In the genomic region with DNA sequence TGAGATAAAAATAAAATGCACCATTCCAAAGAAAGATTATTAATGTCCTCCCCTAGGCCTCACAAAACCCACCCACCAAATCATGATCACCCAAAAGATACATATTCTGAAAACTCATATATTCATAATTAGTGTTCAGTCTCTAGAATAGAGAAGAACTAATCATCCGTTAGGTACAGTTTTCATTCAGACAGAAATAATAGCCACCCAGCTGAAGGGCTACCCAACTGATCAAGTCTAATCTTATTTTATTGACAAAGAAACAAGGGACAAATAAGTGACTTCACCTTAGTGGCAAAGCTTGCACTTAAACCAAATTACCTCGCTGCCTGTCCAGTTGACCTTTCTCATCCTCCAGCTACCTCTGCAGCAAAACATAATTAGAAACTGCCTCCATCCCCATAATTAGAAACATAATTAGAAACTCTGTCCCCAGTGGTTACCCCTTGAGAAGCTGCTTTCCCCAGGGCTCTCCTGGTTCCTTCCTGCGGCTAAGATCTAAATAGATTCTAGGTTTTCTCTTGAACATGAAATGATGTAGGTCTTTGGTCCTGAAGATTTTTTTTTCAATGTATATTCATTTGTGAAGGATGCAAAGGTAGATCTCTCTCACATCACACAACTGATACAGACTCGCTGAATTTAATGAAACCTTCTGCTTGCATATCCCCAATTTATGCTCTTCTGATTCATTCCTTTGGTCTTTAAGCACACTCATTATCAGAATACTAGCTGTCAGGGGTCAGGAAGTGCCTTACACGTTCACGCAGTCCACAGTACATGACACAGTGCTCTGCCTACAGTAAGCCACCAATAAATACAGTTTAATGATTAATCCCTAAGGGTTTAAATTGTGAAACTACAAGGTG, we compare ENCODE assay signal across 12 cellular contexts.
DNase-seq lines count a peak whose midpoint lies in the region; ATAC-seq and TF ChIP-seq lines count a peak whose summit lies in the region.
"Had no signal": no experiment of that assay in that cellular context is flagged by ENCODE, and none has a peak within 500 bp of the region (broad histone marks: within the 10 kb centered on the region; RNA-seq: fewer than 3 reads in every experiment).

No MANE protein-coding gene starts in this region.

- peak overlapping the region; percentile 85 for H3K27ac Mint-ChIP-seq in activated naive CD8-positive, alpha-beta T cell treated with anti-CD3 and anti-CD28 coated beads, Interleukin-2, amount 50 U/mL, for 24 hours

- H3K4me1 Mint-ChIP-seq in activated naive CD8-positive, alpha-beta T cell treated with anti-CD3 and anti-CD28 coated beads, Interleukin-2, amount 50 U/mL, for 24 hours: peaks cover 16% of the 10 kb centered on the region
- H3K4me1 Mint-ChIP-seq: neural crest cell had no signal

- H3K9me3 Mint-ChIP-seq in activated naive CD8-positive, alpha-beta T cell treated with anti-CD3 and anti-CD28 coated beads, Interleukin-2, amount 50 U/mL, for 24 hours: no peaks in the 10 kb centered on the region
- H3K9me3 Mint-ChIP-seq: neural crest cell had no signal

- peak; percentile 14 for DNase-seq in GM13977 (ENCODE audit: low spot score)
- no peak for DNase-seq in activated naive CD8-positive, alpha-beta T cell treated with anti-CD3 and anti-CD28 coated beads, Interleukin-2, amount 50 U/mL, for 24 hours
- DNase-seq in NCI-H82 (lab: John Stamatoyannopoulos, UW): no peak
- no peak for DNase-seq in NCI-H510A treated with DMSO at 0.1 percent for 48 hours (lab: John Stamatoyannopoulos, UW)
- no peak for DNase-seq in SHP77 treated with DMSO at 0.1 percent for 48 hours (lab: John Stamatoyannopoulos, UW)
- DNase-seq in NCI-H2227 (lab: John Stamatoyannopoulos, UW; ENCODE audit: unreplicated experiment): no peak
- DNase-seq: amniotic stem cell, MV-4-11 had no signal

- no peak for TF ChIP-seq CTCF in GM13977 (IDR thresholded peaks at IDR 0.05; ENCODE audit: extremely low read depth, insufficient read depth, missing control alignments)

- peak overlapping the region; percentile 27 for H3K4me3 Mint-ChIP-seq in activated naive CD8-positive, alpha-beta T cell treated with anti-CD3 and anti-CD28 coated beads, Interleukin-2, amount 50 U/mL, for 24 hours
- H3K4me3 Mint-ChIP-seq: neural crest cell had no signal

- ATAC-seq in GM19455 (IDR thresholded peaks at IDR 0.05; ENCODE audit: unreplicated experiment) (peak; percentile 84), HG03095 (IDR thresholded peaks at IDR 0.05; ENCODE audit: unreplicated experiment) (peak; percentile 70)
- ATAC-seq in activated naive CD8-positive, alpha-beta T cell treated with anti-CD3 and anti-CD28 coated beads, Interleukin-2, amount 50 U/mL, for 24 hours: peak; percentile 95
- ATAC-seq: gastroesophageal sphincter had no signal

- in situ Hi-C loops in GM13977 (cut with MboI; ENCODE audit: low pct_unique_long_range_greater_than_20kb, low sequenced_read_pairs, unreplicated experiment): loop anchor here (25.0 kb wide), 1 partner anchor 429 kb away; no protein-coding TSS in a partner anchor

- H3K27me3 Mint-ChIP-seq in activated naive CD8-positive, alpha-beta T cell treated with anti-CD3 and anti-CD28 coated beads, Interleukin-2, amount 50 U/mL, for 24 hours: no peaks in the 10 kb centered on the region

- H3K36me3 Mint-ChIP-seq in activated naive CD8-positive, alpha-beta T cell treated with anti-CD3 and anti-CD28 coated beads, Interleukin-2, amount 50 U/mL, for 24 hours (ENCODE audit: low read depth): peaks cover 20% of the 10 kb centered on the region
